Comparison of ENCODE assay signal across 25 cellular contexts in genomic region chr16:16084874-16085273, GRCh38.
"Had no signal": no experiment of that assay in that cellular context is flagged by ENCODE, and none has a peak within 500 bp of the region (broad histone marks: within the 10 kb centered on the region; RNA-seq: fewer than 3 reads in every experiment).

No MANE protein-coding gene starts in this region.

- H3K4me1 ChIP-seq: parathyroid adenoma, psoas muscle, upper lobe of right lung had no signal

- H3K9me3 ChIP-seq: SK-N-SH, upper lobe of right lung had no signal

- H3K27me3 Mint-ChIP-seq: activated CD4-positive, alpha-beta T cell treated with anti-CD3 and anti-CD28 coated beads, Interleukin-2, amount 10 ng/mL, durations not matched to agents 24 days and 14 days; activated naive CD8-positive, alpha-beta T cell treated with anti-CD3 and anti-CD28 coated beads for 36 hours; naive B cell; stimulated activated naive CD8-positive, alpha-beta T cell treated with anti-CD3 and anti-CD28 coated beads, Interleukin-15, Interleukin-2, amounts not matched to agents 100 ng/mL and 50 ng/mL, for 24 hours had no signal

- H3K27ac Mint-ChIP-seq: activated CD4-positive, alpha-beta T cell treated with anti-CD3 and anti-CD28 coated beads, Interleukin-2, amount 10 ng/mL, durations not matched to agents 24 days and 14 days; activated naive CD8-positive, alpha-beta T cell treated with anti-CD3 and anti-CD28 coated beads for 36 hours; activated T-helper 1 cell treated with anti-CD3 and anti-CD28 coated beads, Interleukin-12 subunit alpha, Interleukin-12 subunit beta, Interleukin-2, Interleukin-4 antibody, amounts not matched to agents 30 ng/mL and 10 ng/mL and 1 ng/mL, durations not matched to agents 14 hours and 24 hours and 36 hours; mesothelial cell of epicardium; stimulated activated naive CD8-positive, alpha-beta T cell treated with anti-CD3 and anti-CD28 coated beads, Interleukin-15, Interleukin-2, amounts not matched to agents 100 ng/mL and 50 ng/mL, for 24 hours had no signal

- H3K4me3 Mint-ChIP-seq: activated CD4-positive, alpha-beta T cell treated with anti-CD3 and anti-CD28 coated beads, Interleukin-2, amount 10 ng/mL, durations not matched to agents 24 days and 14 days; activated naive CD8-positive, alpha-beta T cell treated with anti-CD3 and anti-CD28 coated beads for 36 hours; activated T-helper 1 cell treated with anti-CD3 and anti-CD28 coated beads, Interleukin-12 subunit alpha, Interleukin-12 subunit beta, Interleukin-2, Interleukin-4 antibody, amounts not matched to agents 30 ng/mL and 10 ng/mL and 1 ng/mL, durations not matched to agents 14 hours and 24 hours and 36 hours; mesothelial cell of epicardium; naive B cell; stimulated activated naive CD8-positive, alpha-beta T cell treated with anti-CD3 and anti-CD28 coated beads, Interleukin-15, Interleukin-2, amounts not matched to agents 100 ng/mL and 50 ng/mL, for 24 hours had no signal

- H3K27ac ChIP-seq: brain microvascular endothelial cell, coronary artery, dorsolateral prefrontal cortex, parathyroid adenoma, psoas muscle, right atrium auricular region, spleen, upper lobe of right lung had no signal

- H3K4me3 ChIP-seq: coronary artery, dorsolateral prefrontal cortex, psoas muscle, right atrium auricular region, spleen, upper lobe of right lung had no signal

- DNase-seq: activated CD4-positive, alpha-beta T cell treated with anti-CD3 and anti-CD28 coated beads, Interleukin-2, amount 10 ng/mL, durations not matched to agents 24 days and 14 days; activated CD4-positive, CD25-positive, alpha-beta regulatory T cell treated with anti-CD3 and anti-CD28 coated beads, Interleukin-2, amount 50 U/mL, for 72 hours; activated effector memory CD4-positive, alpha-beta T cell treated with anti-CD3 and anti-CD28 coated beads, Interleukin-2, amount 50 U/mL, for 16 hours; activated naive CD8-positive, alpha-beta T cell treated with anti-CD3 and anti-CD28 coated beads for 36 hours; brain microvascular endothelial cell; dorsolateral prefrontal cortex; effector memory CD4-positive, alpha-beta T cell; head of caudate nucleus; hypothalamus; naive B cell; occipital lobe; psoas muscle; SK-N-SH; spleen; stimulated activated CD4-positive, alpha-beta T cell treated with anti-CD3 and anti-CD28 coated beads, Interleukin-4, amount 100 ng/mL, for 1 hour; substantia nigra; SW 1271; T-helper 2 cell; upper lobe of right lung had no signal

- H3K4me1 Mint-ChIP-seq: activated naive CD8-positive, alpha-beta T cell treated with anti-CD3 and anti-CD28 coated beads for 36 hours; mesothelial cell of epicardium; naive B cell had no signal

- H3K27me3 ChIP-seq: brain microvascular endothelial cell, dorsolateral prefrontal cortex, right atrium auricular region, spleen, upper lobe of right lung had no signal
